Comparison of ENCODE assay signal across 1 cellular context in genomic region chr6:166036321-166037105, GRCh38.
TF ChIP-seq lines count a peak whose summit lies in the region.

No MANE protein-coding gene starts in this region.

TF ChIP-seq in IMR-90, 13 proteins besides CTCF, POLR2A, EP300 and RAD21 (continued from another document):
- TF ChIP-seq SMC3 (IDR thresholded peaks at IDR 0.05; ENCODE audit: low read depth, low read length) (no peak), FOS (IDR thresholded peaks at IDR 0.05; ENCODE audit: low read depth, low read length) (no peak), BHLHE40 (IDR thresholded peaks at IDR 0.05; ENCODE audit: low read depth, low read length) (no peak), CEBPB (IDR thresholded peaks at IDR 0.05; ENCODE audit: low read depth, low read length) (no peak), NFE2L2 (IDR thresholded peaks at IDR 0.05; ENCODE audit: low read depth, low read length) (no peak), MAFK (IDR thresholded peaks at IDR 0.05; ENCODE audit: low read depth, low read length) (no peak), MXI1 (IDR thresholded peaks at IDR 0.05; ENCODE audit: borderline replicate concordance, low read depth, low read length) (no peak), CHD1 (IDR thresholded peaks at IDR 0.05; ENCODE audit: low read depth, low read length) (no peak), MAZ (IDR thresholded peaks at IDR 0.05; ENCODE audit: borderline replicate concordance, low read depth, low read length) (no peak), ELK1 (IDR thresholded peaks at IDR 0.05; ENCODE audit: borderline replicate concordance, low read depth, low read length) (no peak)
